1 cellular context compared by ENCODE assay signal in the genomic region with DNA sequence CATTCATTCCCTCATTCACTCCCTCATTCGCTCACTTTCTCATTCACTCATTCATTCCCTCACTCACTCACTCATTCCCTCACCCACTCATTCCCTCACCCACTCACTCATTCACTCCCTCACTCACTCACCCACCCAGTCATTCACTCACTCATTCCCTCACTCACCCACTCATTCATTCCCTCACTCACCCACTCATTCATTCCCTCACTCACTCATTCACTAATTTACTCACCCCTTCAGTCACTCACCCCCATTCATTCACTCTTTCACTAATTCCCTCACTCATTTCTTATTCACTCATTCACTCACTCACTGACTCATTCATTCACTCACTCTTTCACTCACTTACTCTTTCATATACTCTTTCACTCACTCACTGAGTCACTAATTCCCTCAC.
TF ChIP-seq lines count a peak whose summit lies in the region.

No MANE protein-coding gene starts in this region.

TF ChIP-seq in HEK293, 187 proteins besides CTCF, POLR2A, EP300 and RAD21 (continued from another document):
- TF ChIP-seq, protein P1, sequence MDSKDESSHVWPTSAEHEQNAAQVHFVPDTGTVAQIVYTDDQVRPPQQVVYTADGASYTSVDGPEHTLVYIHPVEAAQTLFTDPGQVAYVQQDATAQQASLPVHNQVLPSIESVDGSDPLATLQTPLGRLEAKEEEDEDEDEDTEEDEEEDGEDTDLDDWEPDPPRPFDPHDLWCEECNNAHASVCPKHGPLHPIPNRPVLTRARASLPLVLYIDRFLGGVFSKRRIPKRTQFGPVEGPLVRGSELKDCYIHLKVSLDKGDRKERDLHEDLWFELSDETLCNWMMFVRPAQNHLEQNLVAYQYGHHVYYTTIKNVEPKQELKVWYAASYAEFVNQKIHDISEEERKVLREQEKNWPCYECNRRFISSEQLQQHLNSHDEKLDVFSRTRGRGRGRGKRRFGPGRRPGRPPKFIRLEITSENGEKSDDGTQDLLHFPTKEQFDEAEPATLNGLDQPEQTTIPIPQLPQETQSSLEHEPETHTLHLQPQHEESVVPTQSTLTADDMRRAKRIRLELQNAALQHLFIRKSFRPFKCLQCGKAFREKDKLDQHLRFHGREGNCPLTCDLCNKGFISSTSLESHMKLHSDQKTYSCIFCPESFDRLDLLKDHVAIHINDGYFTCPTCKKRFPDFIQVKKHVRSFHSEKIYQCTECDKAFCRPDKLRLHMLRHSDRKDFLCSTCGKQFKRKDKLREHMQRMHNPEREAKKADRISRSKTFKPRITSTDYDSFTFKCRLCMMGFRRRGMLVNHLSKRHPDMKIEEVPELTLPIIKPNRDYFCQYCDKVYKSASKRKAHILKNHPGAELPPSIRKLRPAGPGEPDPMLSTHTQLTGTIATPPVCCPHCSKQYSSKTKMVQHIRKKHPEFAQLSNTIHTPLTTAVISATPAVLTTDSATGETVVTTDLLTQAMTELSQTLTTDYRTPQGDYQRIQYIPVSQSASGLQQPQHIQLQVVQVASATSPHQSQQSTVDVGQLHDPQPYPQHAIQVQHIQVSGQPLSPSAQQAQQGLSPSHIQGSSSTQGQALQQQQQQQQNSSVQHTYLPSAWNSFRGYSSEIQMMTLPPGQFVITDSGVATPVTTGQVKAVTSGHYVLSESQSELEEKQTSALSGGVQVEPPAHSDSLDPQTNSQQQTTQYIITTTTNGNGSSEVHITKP (tag by site-specific recombination; IDR thresholded peaks at IDR 0.05): no peak
- no peak for TF ChIP-seq MYNN (tag by site-specific recombination; IDR thresholded peaks at IDR 0.05; ENCODE audit: borderline replicate concordance)
- peak; percentile 72 for TF ChIP-seq ZFHX2 (tag by site-specific recombination; conservative IDR thresholded peaks at IDR 0.05)
- TF ChIP-seq ZNF585B (tag by site-specific recombination; IDR thresholded peaks at IDR 0.05): no peak
- TF ChIP-seq, protein P2, sequence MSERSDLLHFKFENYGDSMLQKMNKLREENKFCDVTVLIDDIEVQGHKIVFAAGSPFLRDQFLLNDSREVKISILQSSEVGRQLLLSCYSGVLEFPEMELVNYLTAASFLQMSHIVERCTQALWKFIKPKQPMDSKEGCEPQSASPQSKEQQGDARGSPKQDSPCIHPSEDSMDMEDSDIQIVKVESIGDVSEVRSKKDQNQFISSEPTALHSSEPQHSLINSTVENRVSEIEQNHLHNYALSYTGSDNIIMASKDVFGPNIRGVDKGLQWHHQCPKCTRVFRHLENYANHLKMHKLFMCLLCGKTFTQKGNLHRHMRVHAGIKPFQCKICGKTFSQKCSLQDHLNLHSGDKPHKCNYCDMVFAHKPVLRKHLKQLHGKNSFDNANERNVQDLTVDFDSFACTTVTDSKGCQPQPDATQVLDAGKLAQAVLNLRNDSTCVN (tag by site-specific recombination; optimal IDR thresholded peaks at IDR 0.05): no peak
- no peak for TF ChIP-seq ZNF423 (tag by site-specific recombination; IDR thresholded peaks at IDR 0.05)
- peak; percentile 77 for TF ChIP-seq PRDM1 (tag by site-specific recombination; IDR thresholded peaks at IDR 0.05)
- TF ChIP-seq, protein P3, sequence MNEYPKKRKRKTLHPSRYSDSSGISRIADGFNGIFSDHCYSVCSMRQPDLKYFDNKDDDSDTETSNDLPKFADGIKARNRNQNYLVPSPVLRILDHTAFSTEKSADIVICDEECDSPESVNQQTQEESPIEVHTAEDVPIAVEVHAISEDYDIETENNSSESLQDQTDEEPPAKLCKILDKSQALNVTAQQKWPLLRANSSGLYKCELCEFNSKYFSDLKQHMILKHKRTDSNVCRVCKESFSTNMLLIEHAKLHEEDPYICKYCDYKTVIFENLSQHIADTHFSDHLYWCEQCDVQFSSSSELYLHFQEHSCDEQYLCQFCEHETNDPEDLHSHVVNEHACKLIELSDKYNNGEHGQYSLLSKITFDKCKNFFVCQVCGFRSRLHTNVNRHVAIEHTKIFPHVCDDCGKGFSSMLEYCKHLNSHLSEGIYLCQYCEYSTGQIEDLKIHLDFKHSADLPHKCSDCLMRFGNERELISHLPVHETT (tag by site-specific recombination; IDR thresholded peaks at IDR 0.05): no peak
- TF ChIP-seq, protein P4, sequence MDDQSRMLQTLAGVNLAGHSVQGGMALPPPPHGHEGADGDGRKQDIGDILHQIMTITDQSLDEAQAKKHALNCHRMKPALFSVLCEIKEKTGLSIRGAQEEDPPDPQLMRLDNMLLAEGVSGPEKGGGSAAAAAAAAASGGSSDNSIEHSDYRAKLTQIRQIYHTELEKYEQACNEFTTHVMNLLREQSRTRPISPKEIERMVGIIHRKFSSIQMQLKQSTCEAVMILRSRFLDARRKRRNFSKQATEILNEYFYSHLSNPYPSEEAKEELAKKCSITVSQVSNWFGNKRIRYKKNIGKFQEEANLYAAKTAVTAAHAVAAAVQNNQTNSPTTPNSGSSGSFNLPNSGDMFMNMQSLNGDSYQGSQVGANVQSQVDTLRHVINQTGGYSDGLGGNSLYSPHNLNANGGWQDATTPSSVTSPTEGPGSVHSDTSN (CRISPR knock-in tag; IDR thresholded peaks at IDR 0.05): no peak
- no peak for TF ChIP-seq ZSCAN30 (tag by site-specific recombination; IDR thresholded peaks at IDR 0.05)
- TF ChIP-seq ZNF239 (tag by site-specific recombination; IDR thresholded peaks at IDR 0.05): no peak
- no peak for TF ChIP-seq ZNF501 (tag by site-specific recombination; IDR thresholded peaks at IDR 0.05)
- TF ChIP-seq REPIN1 (tag by site-specific recombination; IDR thresholded peaks at IDR 0.05; ENCODE audit: low read depth): no peak
- no peak for TF ChIP-seq ZBTB17 (tag by site-specific recombination; IDR thresholded peaks at IDR 0.05)
- TF ChIP-seq ZNF514 (tag by site-specific recombination; IDR thresholded peaks at IDR 0.05): no peak
- TF ChIP-seq, protein P5, sequence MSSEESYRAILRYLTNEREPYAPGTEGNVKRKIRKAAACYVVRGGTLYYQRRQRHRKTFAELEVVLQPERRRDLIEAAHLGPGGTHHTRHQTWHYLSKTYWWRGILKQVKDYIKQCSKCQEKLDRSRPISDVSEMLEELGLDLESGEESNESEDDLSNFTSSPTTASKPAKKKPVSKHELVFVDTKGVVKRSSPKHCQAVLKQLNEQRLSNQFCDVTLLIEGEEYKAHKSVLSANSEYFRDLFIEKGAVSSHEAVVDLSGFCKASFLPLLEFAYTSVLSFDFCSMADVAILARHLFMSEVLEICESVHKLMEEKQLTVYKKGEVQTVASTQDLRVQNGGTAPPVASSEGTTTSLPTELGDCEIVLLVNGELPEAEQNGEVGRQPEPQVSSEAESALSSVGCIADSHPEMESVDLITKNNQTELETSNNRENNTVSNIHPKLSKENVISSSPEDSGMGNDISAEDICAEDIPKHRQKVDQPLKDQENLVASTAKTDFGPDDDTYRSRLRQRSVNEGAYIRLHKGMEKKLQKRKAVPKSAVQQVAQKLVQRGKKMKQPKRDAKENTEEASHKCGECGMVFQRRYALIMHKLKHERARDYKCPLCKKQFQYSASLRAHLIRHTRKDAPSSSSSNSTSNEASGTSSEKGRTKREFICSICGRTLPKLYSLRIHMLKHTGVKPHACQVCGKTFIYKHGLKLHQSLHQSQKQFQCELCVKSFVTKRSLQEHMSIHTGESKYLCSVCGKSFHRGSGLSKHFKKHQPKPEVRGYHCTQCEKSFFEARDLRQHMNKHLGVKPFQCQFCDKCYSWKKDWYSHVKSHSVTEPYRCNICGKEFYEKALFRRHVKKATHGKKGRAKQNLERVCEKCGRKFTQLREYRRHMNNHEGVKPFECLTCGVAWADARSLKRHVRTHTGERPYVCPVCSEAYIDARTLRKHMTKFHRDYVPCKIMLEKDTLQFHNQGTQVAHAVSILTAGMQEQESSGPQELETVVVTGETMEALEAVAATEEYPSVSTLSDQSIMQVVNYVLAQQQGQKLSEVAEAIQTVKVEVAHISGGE (tag by site-specific recombination; conservative IDR thresholded peaks at IDR 0.05; ENCODE audit: low read depth): no peak
- TF ChIP-seq ZNF366 (tag by site-specific recombination; conservative IDR thresholded peaks at IDR 0.05): peak; percentile 84
- no peak for TF ChIP-seq ZNF791 (tag by site-specific recombination; IDR thresholded peaks at IDR 0.05)
